In genomic region chrX:18471296-18471695, GRCh38 we compare ENCODE assay signal across 7 cellular contexts.
"Had no signal": no experiment of that assay in that cellular context is flagged by ENCODE, and none has a peak within 500 bp of the region (broad histone marks: within the 10 kb centered on the region; RNA-seq: fewer than 3 reads in every experiment).

No MANE protein-coding gene starts in this region.

- ATAC-seq: HepG2, K562 had no signal

- H3K27ac ChIP-seq: HL-60 had no signal

- DNase-seq: IMR-90, KBM-7, KG1 had no signal

- FAIRE-seq: HepG2, HTR-8/SVneo, K562 had no signal

- H3K4me3 ChIP-seq: K562 had no signal
